ENCODE assay signal across 32 cellular contexts in genomic region chr7:51279391-51280023, GRCh38. TPM values are rescaled to one million over a fixed set of nuclear protein-coding genes. Genes with fewer than 3 reads are reported as not detected.
DNase-seq lines count a peak whose midpoint lies in the region; ATAC-seq lines count a peak whose summit lies in the region.
"Had no signal": no experiment of that assay in that cellular context is flagged by ENCODE, and none has a peak within 500 bp of the region (broad histone marks: within the 10 kb centered on the region; RNA-seq: fewer than 3 reads in every experiment).

No MANE protein-coding gene starts in this region.

- DNase-seq in NCI-H69 (lab: John Stamatoyannopoulos, UW) = peak; percentile 74
- peak; percentile 30 for DNase-seq in myocyte (ENCODE audit: low read depth)
- no peak for DNase-seq in activated CD4-positive, alpha-beta T cell treated with anti-CD3 and anti-CD28 coated beads, Interleukin-2, amount 50 U/mL, for 1 hour
- DNase-seq: activated CD4-positive, alpha-beta T cell treated with anti-CD3 and anti-CD28 coated beads, Interleukin-2, amount 10 ng/mL, durations not matched to agents 7 days and 5 days; activated effector memory CD4-positive, alpha-beta T cell treated with Interleukin-2 at 50 U/mL for 16 hours; activated naive CD8-positive, alpha-beta T cell treated with anti-CD3 and anti-CD28 coated beads for 36 hours; activated T-cell treated with anti-CD3 and anti-CD28 coated beads, Interleukin-2, amount 50 U/mL, for 1 hour; effector memory CD4-positive, alpha-beta T cell; heart right ventricle; kidney; MM.1S; naive thymus-derived CD8-positive, alpha-beta T cell; NCI-H526 treated with DMSO at 0.1 percent for 48 hours; retina; stimulated activated CD4-positive, alpha-beta T cell treated with anti-CD3 and anti-CD28 coated beads, Interleukin-1b, Interleukin-23, amount 100 ng/mL, for 48 hours; stimulated activated naive CD4-positive, alpha-beta T cell treated with Interleukin-2 at 50 U/mL for 16 hours; testis; uterus had no signal

- H3K36me3 ChIP-seq in skeletal muscle tissue (ENCODE audit: control insufficient read depth in 3 of 3, insufficient read depth in 3 of 3, low read length in 3 of 3) = no peaks in the 10 kb centered on the region
- H3K36me3 ChIP-seq: ascending aorta, cardiac muscle cell, HAP-1, heart right ventricle, uterus had no signal

- no peaks in the 10 kb centered on the region for H3K9me3 ChIP-seq in skeletal muscle tissue (ENCODE audit: control insufficient read depth in 3 of 3, low read length in 3 of 3)
- H3K9me3 ChIP-seq: ascending aorta, HAP-1, testis, uterus had no signal

- no peaks in the 10 kb centered on the region for H3K27me3 ChIP-seq in skeletal muscle tissue (ENCODE audit: control insufficient read depth in 3 of 3, insufficient read depth in 3 of 3, low read length in 3 of 3)
- H3K27me3 ChIP-seq: ascending aorta, cardiac muscle cell, testis, uterus had no signal

- ATAC-seq in HG03097 (IDR thresholded peaks at IDR 0.05; ENCODE audit: low FRiP score, unreplicated experiment) (no peak), HG03571 (IDR thresholded peaks at IDR 0.05; ENCODE audit: unreplicated experiment) (no peak)
- ATAC-seq: GM12878; naive thymus-derived CD8-positive, alpha-beta T cell; WTC11 had no signal

- peak overlapping the region; percentile 22 for H3K27ac ChIP-seq in angular gyrus (ENCODE audit: low read depth, low read length)
- H3K27ac ChIP-seq in skeletal muscle tissue (ENCODE audit: low read depth, low read length) = peak overlapping the region; percentile 89
- H3K27ac ChIP-seq: ascending aorta, cardiac muscle cell, coronary artery, KMS-11, testis, uterus had no signal

- peak overlapping the region in 2 of 3 donors; percentile 4 to 63 for H3K9ac ChIP-seq in skeletal muscle tissue (ENCODE audit: low read depth in 1 of 3, low read length in 3 of 3)
- H3K9ac ChIP-seq: KMS-11 had no signal

- peaks cover 31 to 41% (median 36%) of the 10 kb centered on the region in 3 donors for H3K4me1 ChIP-seq in skeletal muscle tissue (ENCODE audit: control insufficient read depth in 3 of 3, insufficient read depth in 3 of 3, low read length in 3 of 3)
- H3K4me1 ChIP-seq: ascending aorta, HAP-1, testis, uterus had no signal

- peak overlapping the region in 1 of 3 donors; percentile 15 for H3K4me3 ChIP-seq in skeletal muscle tissue (ENCODE audit: low read length in 3 of 3)
- H3K4me3 ChIP-seq: ascending aorta, cardiac muscle cell, coronary artery, GM12878, HAP-1, heart right ventricle, smooth muscle cell, testis, uterus had no signal

RNA-seq across cellular contexts. Expression of gene COBL, which starts 37.1 kb away (rescaled TPM):
- total RNA-seq in myocyte (52.6 and 59.9 TPM in 2 replicates), skeletal muscle tissue (53.2 TPM)
- polyA plus RNA-seq in myocyte (2012) = 27.4 TPM
- total RNA-seq: activated CD4-positive, alpha-beta T cell treated with anti-CD3 and anti-CD28 coated beads, Interleukin-2, amount 10 ng/mL, durations not matched to agents 7 days and 5 days; activated naive CD8-positive, alpha-beta T cell treated with anti-CD3 and anti-CD28 coated beads for 36 hours; naive thymus-derived CD8-positive, alpha-beta T cell; RPMI7951 had no signal
- polyA plus RNA-seq: BJ; GM12878; naive thymus-derived CD8-positive, alpha-beta T cell had no signal
